1 cellular context compared by ENCODE assay signal in genomic region chr1:147077936-147078605, GRCh38.
TF ChIP-seq lines count a peak whose summit lies in the region.

No MANE protein-coding gene starts in this region.

TF ChIP-seq in GM23338, 12 proteins besides CTCF, POLR2A, EP300 and RAD21 (continued from another document):
- TF ChIP-seq ZNF462 (CRISPR knock-in tag; IDR thresholded peaks at IDR 0.05): no peak
TF ChIP-seq in GM23338: peak in this region for 2.
